In genomic region chr13:80339841-80340642, GRCh38 we compare ENCODE assay signal across 8 cellular contexts. TPM values are rescaled to one million over a fixed set of nuclear protein-coding genes. Genes with fewer than 3 reads are reported as not detected.
DNase-seq lines count a peak whose midpoint lies in the region; ATAC-seq and TF ChIP-seq lines count a peak whose summit lies in the region.

No MANE protein-coding gene starts in this region.

- H3K4me1 ChIP-seq in RWPE2 (ENCODE audit: insufficient read depth, poor library complexity, severe bottlenecking), result peaks cover 23% of the 10 kb centered on the region
- peaks cover 3 to 37% (median 27%) of the 10 kb centered on the region in 4 donors for H3K4me1 ChIP-seq in liver (ENCODE audit: control insufficient read depth in 4 of 4, insufficient read depth in 4 of 4, low read length in 3 of 4)
- peaks cover 35% of the 10 kb centered on the region for H3K4me1 ChIP-seq in suprapubic skin

- TF ChIP-seq EP300 in suprapubic skin (IDR thresholded peaks at IDR 0.05), result no peak

- H3K36me3 ChIP-seq in RWPE2 (ENCODE audit: low read depth) (peaks cover 24% of the 10 kb centered on the region), liver (ENCODE audit: control insufficient read depth in 4 of 4, insufficient read depth in 3 of 4, low read depth in 1 of 4, low read length in 3 of 4) (peaks cover 0 to 7% (median 0%) of the 10 kb centered on the region in 4 donors), suprapubic skin (no peaks in the 10 kb centered on the region)

- H3K27ac ChIP-seq in RWPE2 (ENCODE audit: poor library complexity, severe bottlenecking) (peak overlapping the region; percentile 80), coronary artery (peak overlapping the region; percentile 97 to 98), liver (ENCODE audit: low read depth in 1 of 2, low read length in 2 of 2) (peak overlapping the region; percentile 97 to 98), suprapubic skin (peak overlapping the region; percentile 94)

- ATAC-seq in RWPE2 (ENCODE audit: low read depth) (0 out of 3 replicates have a peak, but pooled peaks have one; percentile 2), GM18868 (IDR thresholded peaks at IDR 0.05; ENCODE audit: unreplicated experiment) (no peak)

- no peak for TF ChIP-seq POLR2A in suprapubic skin (IDR thresholded peaks at IDR 0.05)

- DNase-seq in GF-D8 (lab: John Stamatoyannopoulos, UW) (peak; percentile 27), HFF-Myc (ENCODE audit: extremely low read depth, low read depth) (no peak), RWPE2 (ENCODE audit: low spot score) (no peak), coronary artery (ENCODE audit: low spot score) (peak; percentile 81), suprapubic skin (ENCODE audit: low spot score in 2 of 2) (peak; percentile 74 to 82)
- no peak for DNase-seq in stimulated activated CD4-positive, alpha-beta T cell treated with anti-CD3 and anti-CD28 coated beads, Interleukin-2, amount 100 ng/mL, for 24 hours

- peak overlapping the region; percentile 81 for H3K4me3 ChIP-seq in HFF-Myc (replicated peaks; ENCODE audit: low read depth, low read length)
- H3K4me3 ChIP-seq in RWPE2 (ENCODE audit: severe bottlenecking), result peak overlapping the region; percentile 81
- H3K4me3 ChIP-seq in coronary artery, result peak overlapping the region; percentile 73
- peak overlapping the region; percentile 78 to 95 (median 94) for H3K4me3 ChIP-seq in liver (ENCODE audit: low read depth in 1 of 3, low read length in 3 of 3)
- H3K4me3 ChIP-seq in suprapubic skin, result peak overlapping the region; percentile 92

- no peak for TF ChIP-seq RAD21 in liver (IDR thresholded peaks at IDR 0.05)

- H3K27me3 ChIP-seq in RWPE2 (ENCODE audit: insufficient read depth, poor library complexity, severe bottlenecking) (no peaks in the 10 kb centered on the region), liver (ENCODE audit: control insufficient read depth in 4 of 4, insufficient read depth in 4 of 4, low read length in 3 of 4) (no peaks in the 10 kb centered on the region), suprapubic skin (no peaks in the 10 kb centered on the region)

- H3K9me3 ChIP-seq in RWPE2 (ENCODE audit: severe bottlenecking), result no peaks in the 10 kb centered on the region
- no peaks in the 10 kb centered on the region for H3K9me3 ChIP-seq in liver (ENCODE audit: control insufficient read depth in 4 of 4, low read length in 3 of 4)
- H3K9me3 ChIP-seq in suprapubic skin, result no peaks in the 10 kb centered on the region

- H3K9ac ChIP-seq in liver (ENCODE audit: low read depth in 1 of 2, low read length in 2 of 2), result peak overlapping the region; percentile 86 to 98

- TF ChIP-seq CTCF in HFF-Myc (IDR thresholded peaks at IDR 0.05; ENCODE audit: low read depth, low read length, missing control alignments) (no peak), RWPE2 (IDR thresholded peaks at IDR 0.05; ENCODE audit: poor library complexity, severe bottlenecking) (no peak), coronary artery (IDR thresholded peaks at IDR 0.05) (no peak), liver (IDR thresholded peaks at IDR 0.05; ENCODE audit: low read depth, low read length, missing input control) (no peak), suprapubic skin (IDR thresholded peaks at IDR 0.05) (no peak)

- WGBS in liver, result under 1% methylated on average over 63 of the region's 63 CpGs
- under 1% methylated on average over 58 of the region's 63 CpGs for WGBS in suprapubic skin

TF ChIP-seq in liver, 16 proteins besides CTCF, POLR2A, EP300 and RAD21:
- TF ChIP-seq HNF4G (IDR thresholded peaks at IDR 0.05) (peak; percentile 15), FOXA2 (IDR thresholded peaks at IDR 0.05) (no peak), REST (IDR thresholded peaks at IDR 0.05) (peak; percentile 14), GABPA (IDR thresholded peaks at IDR 0.05 in 1 of 2, conservative IDR thresholded peaks at IDR 0.05 in 1 of 2) (peak in 1 of 2 donors; percentile 12), MAX (IDR thresholded peaks at IDR 0.05) (peak; percentile 15), YY1 (IDR thresholded peaks at IDR 0.05) (peak; percentile 70), FOXA1 (IDR thresholded peaks at IDR 0.05) (no peak), HNF4A (conservative IDR thresholded peaks at IDR 0.05) (peak; percentile 63 to 67), RXRA (IDR thresholded peaks at IDR 0.05) (peak in 1 of 2 donors; percentile 4)
- TF ChIP-seq, protein P1, sequence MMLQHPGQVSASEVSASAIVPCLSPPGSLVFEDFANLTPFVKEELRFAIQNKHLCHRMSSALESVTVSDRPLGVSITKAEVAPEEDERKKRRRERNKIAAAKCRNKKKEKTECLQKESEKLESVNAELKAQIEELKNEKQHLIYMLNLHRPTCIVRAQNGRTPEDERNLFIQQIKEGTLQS (IDR thresholded peaks at IDR 0.05), result no peak

RNA-seq across cellular contexts. Expression of gene SPRY2, which starts 0.9 kb away (rescaled TPM):
- total RNA-seq in liver (10 to 100 TPM in 1 of 2 donors, 1 to 10 TPM in 1; 8.8 to 20.1 TPM), suprapubic skin (10 to 100 TPM; 23.0 to 39.5 (median 35.2) TPM)
- 1 to 10 TPM; 4.8 to 9.4 TPM for polyA plus RNA-seq in liver

Comparison
In these comparisons a context has a peak if more than half of its experiments do, and no peak if none do; other contexts are left out.
1. DNase-seq: peak in GF-D8 (single experiment), coronary artery (single experiment) and suprapubic skin (2 of 2); none in HFF-Myc (single experiment), RWPE2 (single experiment) and stimulated activated CD4-positive, alpha-beta T cell treated with anti-CD3 and anti-CD28 coated beads, Interleukin-2, amount 100 ng/mL, for 24 hours (0 of 2).
2. Peak in every context shown above with its lines, with median percentiles within 50 percentile points of each other: H3K4me3 ChIP-seq and H3K27ac ChIP-seq.